8 cellular contexts compared by ENCODE assay signal in the genomic region with DNA sequence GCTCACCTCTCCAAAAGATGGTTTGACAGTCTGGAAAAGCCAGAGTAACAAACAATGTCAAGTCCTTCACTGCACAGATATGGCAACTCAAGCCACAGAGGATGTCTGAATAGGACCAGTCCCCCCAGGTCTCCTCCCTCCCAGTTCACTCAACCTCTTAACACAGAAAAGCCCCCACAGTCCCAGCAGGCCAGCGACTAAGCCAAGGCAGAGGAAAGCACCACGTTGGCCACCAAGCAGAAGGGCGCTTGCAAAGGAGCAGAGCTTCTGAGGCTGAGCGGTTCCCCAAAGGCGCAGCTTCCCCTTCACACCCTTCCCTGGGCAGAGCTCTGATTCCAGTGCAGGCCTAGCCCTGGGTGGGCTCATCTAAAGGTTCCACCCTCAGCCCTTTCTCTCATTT.
DNase-seq lines count a peak whose midpoint lies in the region; ATAC-seq and TF ChIP-seq lines count a peak whose summit lies in the region.

No MANE protein-coding gene starts in this region.

- intact Hi-C loops in activated CD8-positive, alpha-beta T cell treated with anti-CD3 and anti-CD28 coated beads for 36 hours (cut with micrococcal nuclease), result no loop called here

- no peaks in the 10 kb centered on the region for H3K9me3 ChIP-seq in DOHH2 (ENCODE audit: control insufficient read depth, insufficient read depth, low read length)

- H3K4me2 ChIP-seq in DOHH2 (ENCODE audit: low read length), result peak overlapping the region; percentile 97

- no peak overlapping the region for H3K27ac ChIP-seq in DOHH2 (ENCODE audit: low read depth, low read length)

- no peaks in the 10 kb centered on the region for H3K9me3 Mint-ChIP-seq in activated CD8-positive, alpha-beta T cell treated with anti-CD3 and anti-CD28 coated beads for 36 hours
- no peaks in the 10 kb centered on the region for H3K9me3 Mint-ChIP-seq in neural crest cell

- no peaks in the 10 kb centered on the region for H3K9me2 ChIP-seq in DOHH2 (replicated peaks; ENCODE audit: control insufficient read depth, low read length)

- peak; percentile 38 for ATAC-seq in GM21381 (IDR thresholded peaks at IDR 0.05; ENCODE audit: unreplicated experiment)
- ATAC-seq in activated CD8-positive, alpha-beta T cell treated with anti-CD3 and anti-CD28 coated beads for 36 hours, result peak; percentile 47

- H3F3A ChIP-seq in DOHH2 (ENCODE audit: control insufficient read depth, insufficient read depth), result no peaks in the 10 kb centered on the region

- no peaks in the 10 kb centered on the region for H3K36me3 ChIP-seq in DOHH2 (ENCODE audit: control insufficient read depth, low read length)

- CTCF ChIA-PET in activated CD8-positive, alpha-beta T cell treated with anti-CD3 and anti-CD28 coated beads for 36 hours (lab: Charles Lee), result interaction anchor here (0.5 to 1.9 kb wide), 10 partner anchors 8 to 284 kb away, joined by 3 to 8 read pairs (median 4); no protein-coding TSS in a partner anchor

- peak overlapping the region; percentile 92 for H3K4me3 Mint-ChIP-seq in activated CD8-positive, alpha-beta T cell treated with anti-CD3 and anti-CD28 coated beads for 36 hours
- H3K4me3 Mint-ChIP-seq in neural crest cell, result peak overlapping the region; percentile 88

- peaks cover 6% of the 10 kb centered on the region for H3K36me3 Mint-ChIP-seq in activated CD8-positive, alpha-beta T cell treated with anti-CD3 and anti-CD28 coated beads for 36 hours (ENCODE audit: low read depth)
- no peaks in the 10 kb centered on the region for H3K36me3 Mint-ChIP-seq in neural crest cell (ENCODE audit: low read depth)

- H3K4me1 ChIP-seq in DOHH2 (ENCODE audit: control insufficient read depth, low read length), result peaks cover 25% of the 10 kb centered on the region

- TF ChIP-seq CTCF in DOHH2 (IDR thresholded peaks at IDR 0.05; ENCODE audit: low read depth, low read length, poor library complexity, severe bottlenecking) (no peak), neural crest cell (conservative IDR thresholded peaks at IDR 0.05) (no peak)
- TF ChIP-seq CTCF in activated CD8-positive, alpha-beta T cell treated with anti-CD3 and anti-CD28 coated beads for 36 hours (IDR thresholded peaks at IDR 0.05), result no peak

- peaks cover 15% of the 10 kb centered on the region for H3K79me2 ChIP-seq in DOHH2 (ENCODE audit: control insufficient read depth, low read length)

- peaks cover 45% of the 10 kb centered on the region for H3K4me1 Mint-ChIP-seq in activated CD8-positive, alpha-beta T cell treated with anti-CD3 and anti-CD28 coated beads for 36 hours (ENCODE audit: low read depth)
- H3K4me1 Mint-ChIP-seq in neural crest cell, result peaks cover 31% of the 10 kb centered on the region

- POLR2A ChIA-PET in activated CD8-positive, alpha-beta T cell treated with anti-CD3 and anti-CD28 coated beads for 36 hours (lab: Charles Lee), result interaction anchor here (0.8 to 1.1 kb wide), 3 partner anchors 8 to 104 kb away, joined by 3 to 5 read pairs (median 3); no protein-coding TSS in a partner anchor

- DNase-seq in HT-29 (ENCODE audit: low spot score) (peak; percentile 42), fibroblast of gingiva (ENCODE audit: low read depth) (peak; percentile 11), neural crest cell (ENCODE audit: low read depth, low spot score) (peak; percentile 2), NCI-H1092 (lab: John Stamatoyannopoulos, UW) (no peak), COLO829 (ENCODE audit: low spot score) (no peak)
- DNase-seq in activated CD8-positive, alpha-beta T cell treated with anti-CD3 and anti-CD28 coated beads for 36 hours, result peak; percentile 43

- peak overlapping the region; percentile 84 for H3K4me3 ChIP-seq in DOHH2 (ENCODE audit: low read length)

- H3K27me3 ChIP-seq in DOHH2 (ENCODE audit: control insufficient read depth, low read length), result no peaks in the 10 kb centered on the region

- no peaks in the 10 kb centered on the region for H4K20me1 ChIP-seq in DOHH2 (ENCODE audit: control insufficient read depth, insufficient read depth, low read depth, low read length)

- H3K27me3 Mint-ChIP-seq in activated CD8-positive, alpha-beta T cell treated with anti-CD3 and anti-CD28 coated beads for 36 hours, result no peaks in the 10 kb centered on the region
- H3K27me3 Mint-ChIP-seq in neural crest cell (ENCODE audit: low read depth), result no peaks in the 10 kb centered on the region

- H3K27ac Mint-ChIP-seq in activated CD8-positive, alpha-beta T cell treated with anti-CD3 and anti-CD28 coated beads for 36 hours, result peak overlapping the region; percentile 79
- H3K27ac Mint-ChIP-seq in neural crest cell (ENCODE audit: unreplicated experiment), result peak overlapping the region; percentile 2

Comparison
In these comparisons a context has a peak if more than half of its experiments do, and no peak if none do; other contexts are left out.
1. DNase-seq: peak in HT-29 (single experiment), activated CD8-positive, alpha-beta T cell treated with anti-CD3 and anti-CD28 coated beads for 36 hours (single experiment), fibroblast of gingiva (single experiment) and neural crest cell (single experiment); none in NCI-H1092 (single experiment) and COLO829 (single experiment).